In genomic region chrX:50814701-50815476, GRCh38 we compare ENCODE assay signal across 12 cellular contexts. TPM values are rescaled to one million over a fixed set of nuclear protein-coding genes. Genes with fewer than 3 reads are reported as not detected.
A peak's percentile ranks its signal among the peaks of the same experiment; 100 is the strongest.
DNase-seq lines count a peak whose midpoint lies in the region; ATAC-seq and TF ChIP-seq lines count a peak whose summit lies in the region.
"Had no signal": no experiment of that assay in that cellular context is flagged by ENCODE, and none has a peak within 500 bp of the region (broad histone marks: within the 10 kb centered on the region; RNA-seq: fewer than 3 reads in every experiment).

No MANE protein-coding gene starts in this region.

- H3K27ac Mint-ChIP-seq in glutamatergic neuron (ENCODE audit: unreplicated experiment) = no peak overlapping the region
- no peak overlapping the region for H3K27ac Mint-ChIP-seq in activated naive CD4-positive, alpha-beta T cell treated with anti-CD3 and anti-CD28 coated beads, Interleukin-2, amount 10 ng/mL, durations not matched to agents 7 days and 5 days

- H3K4ac ChIP-seq in neuronal stem cell (ENCODE audit: low read length) = no peak overlapping the region

- H3K9me3 Mint-ChIP-seq in glutamatergic neuron (ENCODE audit: unreplicated experiment) = no peaks in the 10 kb centered on the region
- H3K9me3 Mint-ChIP-seq in activated naive CD4-positive, alpha-beta T cell treated with anti-CD3 and anti-CD28 coated beads, Interleukin-2, amount 10 ng/mL, durations not matched to agents 7 days and 5 days = no peaks in the 10 kb centered on the region

- H3K4me1 ChIP-seq in ACC112 (ENCODE audit: control insufficient read depth, insufficient read depth, low read length, unreplicated experiment) (peaks cover 5% of the 10 kb centered on the region), SJSA1 (replicated peaks) (peaks cover 16% of the 10 kb centered on the region), neuronal stem cell (ENCODE audit: control insufficient read depth in 2 of 2, insufficient read depth in 1 of 2, low read depth in 1 of 2, low read length in 2 of 2) (peaks cover 1 to 2% of the 10 kb centered on the region in 2 donors)
- H3K4me1 ChIP-seq: BLaER1 treated with 17β-estradiol and CSF1 and Interleukin-3, amounts not matched to agents 10 nM and 100 nM had no signal

- ATAC-seq in GM21390 (IDR thresholded peaks at IDR 0.05; ENCODE audit: unreplicated experiment) (no peak), HG03565 (IDR thresholded peaks at IDR 0.05; ENCODE audit: unreplicated experiment) (no peak)

- no peaks in the 10 kb centered on the region for H3K36me3 Mint-ChIP-seq in glutamatergic neuron (ENCODE audit: unreplicated experiment)
- no peaks in the 10 kb centered on the region for H3K36me3 Mint-ChIP-seq in activated naive CD4-positive, alpha-beta T cell treated with anti-CD3 and anti-CD28 coated beads, Interleukin-2, amount 10 ng/mL, durations not matched to agents 7 days and 5 days

- no peaks in the 10 kb centered on the region for H3K79me2 ChIP-seq in ACC112 (ENCODE audit: control insufficient read depth, insufficient read depth, low read length, unreplicated experiment)

- H3K4me3 ChIP-seq in ACC112 (ENCODE audit: low read depth, low read length) = peak overlapping the region; percentile 82
- peak overlapping the region; percentile 53 for H3K4me3 ChIP-seq in SJSA1
- H3K4me3 ChIP-seq in neuronal stem cell (ENCODE audit: low read length in 2 of 2) = peak overlapping the region in 1 of 2 donors; percentile 80
- H3K4me3 ChIP-seq: BLaER1 treated with 17β-estradiol and CSF1 and Interleukin-3, amounts not matched to agents 10 nM and 100 nM had no signal

- peak overlapping the region; percentile 60 for H3K9ac ChIP-seq in neuronal stem cell (ENCODE audit: low read depth, low read length, poor library complexity)
- H3K9ac ChIP-seq: BLaER1 treated with 17β-estradiol and CSF1 and Interleukin-3, amounts not matched to agents 10 nM and 100 nM had no signal

- peaks cover 2% of the 10 kb centered on the region for H3K27me3 Mint-ChIP-seq in glutamatergic neuron (ENCODE audit: unreplicated experiment)
- peaks cover 49% of the 10 kb centered on the region for H3K27me3 Mint-ChIP-seq in activated naive CD4-positive, alpha-beta T cell treated with anti-CD3 and anti-CD28 coated beads, Interleukin-2, amount 10 ng/mL, durations not matched to agents 7 days and 5 days

- H3K4me2 ChIP-seq in neuronal stem cell (ENCODE audit: insufficient read depth, low read length, poor library complexity, severe bottlenecking) = peak overlapping the region; percentile 54
- H3K4me2 ChIP-seq: BLaER1 treated with 17β-estradiol and CSF1 and Interleukin-3, amounts not matched to agents 10 nM and 100 nM had no signal

- peak in 1 of 2 experiments; percentile 25 for DNase-seq in SJSA1 (ENCODE audit: low read depth in 1 of 2, low spot score in 2 of 2)
- DNase-seq in glutamatergic neuron = no peak
- no peak for DNase-seq in neuronal stem cell (ENCODE audit: low spot score)
- DNase-seq in activated naive CD4-positive, alpha-beta T cell treated with anti-CD3 and anti-CD28 coated beads, Interleukin-2, amount 10 ng/mL, durations not matched to agents 7 days and 5 days = no peak
- no peak for DNase-seq in NCI-H2196 treated with DMSO at 0.1 percent for 48 hours (lab: John Stamatoyannopoulos, UW; ENCODE audit: unreplicated experiment)
- DNase-seq: NCI-H2081 treated with DMSO at 0.1 percent for 48 hours; stimulated activated naive CD4-positive, alpha-beta T cell had no signal

- no peak overlapping the region for H2BK15ac ChIP-seq in neuronal stem cell (ENCODE audit: low read length)

- no peak overlapping the region for H3K14ac ChIP-seq in neuronal stem cell (ENCODE audit: low read length)

- H2BK5ac ChIP-seq in neuronal stem cell (ENCODE audit: low read length) = no peak overlapping the region

- peak overlapping the region; percentile 86 for H3K4me3 Mint-ChIP-seq in glutamatergic neuron (ENCODE audit: unreplicated experiment)
- no peak overlapping the region for H3K4me3 Mint-ChIP-seq in activated naive CD4-positive, alpha-beta T cell treated with anti-CD3 and anti-CD28 coated beads, Interleukin-2, amount 10 ng/mL, durations not matched to agents 7 days and 5 days

- no peaks in the 10 kb centered on the region for H3K79me1 ChIP-seq in neuronal stem cell (ENCODE audit: low read depth, low read length)

- H3K4me1 Mint-ChIP-seq in glutamatergic neuron (ENCODE audit: low read depth, unreplicated experiment) = no peaks in the 10 kb centered on the region
- no peaks in the 10 kb centered on the region for H3K4me1 Mint-ChIP-seq in activated naive CD4-positive, alpha-beta T cell treated with anti-CD3 and anti-CD28 coated beads, Interleukin-2, amount 10 ng/mL, durations not matched to agents 7 days and 5 days

- no peak for TF ChIP-seq CTCF in glutamatergic neuron (IDR thresholded peaks at IDR 0.05; ENCODE audit: partially characterized antibody, unreplicated experiment)

- no peaks in the 10 kb centered on the region for H3K27me3 ChIP-seq in ACC112 (ENCODE audit: insufficient read depth, low read length)
- no peaks in the 10 kb centered on the region for H3K27me3 ChIP-seq in SJSA1 (replicated peaks)
- peaks cover 0 to 40% (median 0%) of the 10 kb centered on the region in 3 experiments for H3K27me3 ChIP-seq in neuronal stem cell (ENCODE audit: control insufficient read depth in 3 of 3, insufficient read depth in 3 of 3, low read depth in 1 of 3, low read length in 3 of 3)
- H3K27me3 ChIP-seq: cardiac muscle cell had no signal

- H2BK12ac ChIP-seq in neuronal stem cell (ENCODE audit: low read length) = no peak overlapping the region

- H3K18ac ChIP-seq in neuronal stem cell (ENCODE audit: low read length) = peak overlapping the region; percentile 17

- H3K9me3 ChIP-seq in SJSA1 (replicated peaks) = no peaks in the 10 kb centered on the region
- H3K9me3 ChIP-seq in neuronal stem cell (replicated peaks in 1 of 2; ENCODE audit: control insufficient read depth in 2 of 2, insufficient read depth in 1 of 2, low read depth in 1 of 2, low read length in 2 of 2) = no peaks in the 10 kb centered on the region

- H3K36me3 ChIP-seq in ACC112 (ENCODE audit: insufficient read depth, low read length) (no peaks in the 10 kb centered on the region), SJSA1 (no peaks in the 10 kb centered on the region), neuronal stem cell (replicated peaks in 1 of 2; ENCODE audit: control insufficient read depth in 2 of 2, insufficient read depth in 2 of 2, low read length in 2 of 2) (no peaks in the 10 kb centered on the region)
- H3K36me3 ChIP-seq: BLaER1 treated with 17β-estradiol and CSF1 and Interleukin-3, amounts not matched to agents 10 nM and 100 nM; cardiac muscle cell had no signal

- no peak overlapping the region for H4K8ac ChIP-seq in neuronal stem cell (ENCODE audit: low read depth, low read length)

- H3K27ac ChIP-seq in ACC112 (ENCODE audit: low read depth, low read length) (no peak overlapping the region; the same call in 1 of the 2 replicates), SJSA1 (peak overlapping the region; percentile 60), neuronal stem cell (replicated peaks; ENCODE audit: low read length) (peak overlapping the region; percentile 64)
- H3K27ac ChIP-seq: BLaER1 treated with 17β-estradiol and CSF1 and Interleukin-3, amounts not matched to agents 10 nM and 100 nM; cardiac muscle cell had no signal

- H4K91ac ChIP-seq in neuronal stem cell (ENCODE audit: low read depth, low read length, poor library complexity) = no peak overlapping the region

- CTCF ChIA-PET in activated naive CD4-positive, alpha-beta T cell treated with anti-CD3 and anti-CD28 coated beads, Interleukin-2, amount 10 ng/mL, durations not matched to agents 7 days and 5 days (lab: Charles Lee) = no interaction called here

- peak overlapping the region; percentile 85 for H2AFZ ChIP-seq in ACC112 (ENCODE audit: low read length, unreplicated experiment)
- H2AFZ ChIP-seq in neuronal stem cell (ENCODE audit: low read length) = peak overlapping the region; percentile 79

- no peak overlapping the region for H2AK5ac ChIP-seq in neuronal stem cell (ENCODE audit: low read depth, low read length)

- H3K23ac ChIP-seq in neuronal stem cell (ENCODE audit: low read depth, low read length, poor library complexity) = no peak overlapping the region

- H2BK120ac ChIP-seq in neuronal stem cell (ENCODE audit: low read depth, low read length) = no peak overlapping the region

- WGBS in neuronal stem cell (ENCODE audit: extremely low coverage in 2 of 2, insufficient read length in 2 of 2, insufficient replicate concordance in 1 of 2), 2 donors = no CpG with 5 or more reads among the region's 15 CpGs

RNA-seq across cellular contexts. Expression of gene SHROOM4, which starts 0.9 kb away (rescaled TPM):
- total RNA-seq in SJSA1 (2014; rRNA removed; shearing (Covaris generic)) = 2.9 and 6.6 TPM in 2 replicates
- total RNA-seq in glutamatergic neuron (ENCODE audit: unreplicated experiment) = 0.96 TPM
- polyA plus RNA-seq in neuronal stem cell (2013, experiment 1 of 2) = 1.7 TPM
- polyA plus RNA-seq in neuronal stem cell (2013, experiment 2 of 2) = 1.8 TPM
